ENCODE assay signal across 1 cellular context in the genomic region with DNA sequence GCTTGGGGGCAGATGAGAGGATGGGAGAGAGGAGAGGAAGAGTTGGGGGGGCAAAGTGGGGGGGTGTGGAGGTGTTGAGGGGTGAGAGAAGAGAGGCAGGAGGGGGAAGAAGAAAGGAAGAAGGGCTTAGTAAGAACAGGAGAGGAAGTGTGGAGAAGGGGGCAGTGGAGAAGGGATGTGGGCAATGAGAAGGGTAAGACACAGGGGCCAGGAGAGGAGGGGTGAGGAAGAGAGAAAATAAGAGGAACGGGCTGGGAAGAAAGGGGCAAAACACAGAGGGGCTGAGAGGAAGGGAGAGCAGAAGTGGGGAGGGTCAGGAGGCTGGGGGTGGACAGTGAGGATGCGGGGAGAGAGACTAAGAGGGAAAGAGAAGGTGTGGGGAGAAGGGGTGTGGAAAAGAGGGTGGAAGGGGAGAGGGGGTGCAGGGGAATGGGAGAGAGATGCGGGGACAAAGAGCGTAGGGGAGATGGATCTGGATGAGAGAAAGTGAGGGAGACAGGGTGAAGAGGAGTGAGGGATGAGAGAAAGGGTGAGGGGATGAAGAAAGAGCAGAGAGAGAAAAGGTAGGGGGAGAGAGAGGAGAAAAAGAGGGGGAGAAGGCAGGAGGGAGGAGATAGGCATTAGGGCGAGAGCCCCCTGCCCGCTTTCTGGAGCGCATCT.
TF ChIP-seq lines count a peak whose summit lies in the region.

No MANE protein-coding gene starts in this region.

TF ChIP-seq in HCT116, 20 proteins besides CTCF, POLR2A, EP300 and RAD21:
- no peak for TF ChIP-seq ZBTB33 (IDR thresholded peaks at IDR 0.05; ENCODE audit: extremely low read depth, insufficient replicate concordance, low read length)
- TF ChIP-seq YY1 (IDR thresholded peaks at IDR 0.05; ENCODE audit: extremely low read depth, insufficient replicate concordance, low read depth, low read length), result no peak
- TF ChIP-seq REST (IDR thresholded peaks at IDR 0.05; ENCODE audit: low read depth), result no peak
- TF ChIP-seq EGR1 (IDR thresholded peaks at IDR 0.05; ENCODE audit: low read depth), result no peak
- TF ChIP-seq CBX3 (IDR thresholded peaks at IDR 0.05; ENCODE audit: low read depth), result no peak
- no peak for TF ChIP-seq CEBPB (IDR thresholded peaks at IDR 0.05; ENCODE audit: low read depth)
- no peak for TF ChIP-seq JUND (IDR thresholded peaks at IDR 0.05)
